Comparison of ENCODE assay signal across 9 cellular contexts in genomic region chr9:13139641-13140171, GRCh38.
DNase-seq lines count a peak whose midpoint lies in the region; ATAC-seq and TF ChIP-seq lines count a peak whose summit lies in the region.
"Had no signal": no experiment of that assay in that cellular context is flagged by ENCODE, and none has a peak within 500 bp of the region (broad histone marks: within the 10 kb centered on the region; RNA-seq: fewer than 3 reads in every experiment).

No MANE protein-coding gene starts in this region.

- peaks cover 0 to 14% (median 5%) of the 10 kb centered on the region in 9 donors for H3K9me3 Mint-ChIP-seq in naive thymus-derived CD8-positive, alpha-beta T cell

- H3K4me1 ChIP-seq in ES-I3 (ENCODE audit: insufficient read depth, low read length) (peaks cover 8% of the 10 kb centered on the region), suprapubic skin (peaks cover 6% of the 10 kb centered on the region)

- H3K4me3 ChIP-seq in fibroblast of villous mesenchyme (ENCODE audit: low read depth, low read length), result peak overlapping the region; percentile 21
- H3K4me3 ChIP-seq in suprapubic skin, result no peak overlapping the region

- 0 out of 2 replicates have a peak overlapping the region, but pooled peaks have one; percentile 11 for H3K9ac ChIP-seq in ES-I3 (ENCODE audit: low read depth, low read length)

- 0 out of 2 replicates have a peak, but pooled peaks cover 3% of the 10 kb centered on the region for H3K36me3 ChIP-seq in ES-I3 (ENCODE audit: insufficient read depth, low read length)
- H3K36me3 ChIP-seq in suprapubic skin, result peaks cover 8% of the 10 kb centered on the region

- intact Hi-C loops in posterior cingulate gyrus (cut with DNase I), result loop anchor here (10.0 kb wide), 1 partner anchor 135 kb away; the partner anchor contains the start of gene MPDZ

- 51% methylated on average over 2 of the region's 2 CpGs for WGBS in suprapubic skin

- no peaks in the 10 kb centered on the region for H3K27me3 Mint-ChIP-seq in naive thymus-derived CD8-positive, alpha-beta T cell

- TF ChIP-seq EP300 in suprapubic skin (IDR thresholded peaks at IDR 0.05), result no peak

- H3K4me1 Mint-ChIP-seq in naive thymus-derived CD8-positive, alpha-beta T cell, result no peaks in the 10 kb centered on the region

- H3K27ac Mint-ChIP-seq in naive thymus-derived CD8-positive, alpha-beta T cell, result no peak overlapping the region

- no peak for TF ChIP-seq POLR2A in suprapubic skin (IDR thresholded peaks at IDR 0.05)

- DNase-seq in SK-MEL-5 (ENCODE audit: low read depth, low spot score) (peak; percentile 81), fibroblast of villous mesenchyme (ENCODE audit: low read depth) (peak; percentile 81), posterior cingulate gyrus (peak in 7 of 10 donors; percentile 12 to 91 (median 49)), suprapubic skin (ENCODE audit: low spot score in 2 of 2) (no peak), HuH-7.5 (ENCODE audit: low spot score) (no peak)
- DNase-seq in naive thymus-derived CD8-positive, alpha-beta T cell, result no peak
- DNase-seq: activated CD8-positive, alpha-beta memory T cell treated with anti-CD3 and anti-CD28 coated beads, Interleukin-2, amount 50 U/mL, for 4 hours had no signal

- no peak for ATAC-seq in naive thymus-derived CD8-positive, alpha-beta T cell
- no peak for ATAC-seq in GM19395 (IDR thresholded peaks at IDR 0.05; ENCODE audit: unreplicated experiment)

- no peaks in the 10 kb centered on the region for H3K36me3 Mint-ChIP-seq in naive thymus-derived CD8-positive, alpha-beta T cell

- no peak for TF ChIP-seq CTCF in fibroblast of villous mesenchyme (IDR thresholded peaks at IDR 0.05; ENCODE audit: insufficient read depth, low read depth, low read length)
- no peak for TF ChIP-seq CTCF in suprapubic skin (IDR thresholded peaks at IDR 0.05)

- no peak overlapping the region for H3K4me3 Mint-ChIP-seq in naive thymus-derived CD8-positive, alpha-beta T cell

- POLR2A ChIA-PET in naive thymus-derived CD8-positive, alpha-beta T cell (lab: Charles Lee), result no interaction called here

- H3K27me3 ChIP-seq in suprapubic skin, result no peaks in the 10 kb centered on the region

- in situ Hi-C loops in SK-MEL-5 (cut with HindIII; ENCODE audit: low pct_unique_long_range_greater_than_20kb, low sequenced_read_pairs), result no loop called here

- H3K27ac ChIP-seq in suprapubic skin, result no peak overlapping the region

- H3K9me3 ChIP-seq in ES-I3 (ENCODE audit: control insufficient read depth, insufficient read depth, low read length) (no peaks in the 10 kb centered on the region), suprapubic skin (no peaks in the 10 kb centered on the region)

Comparison
In these comparisons a context has a peak if more than half of its experiments do, and no peak if none do; other contexts are left out.
1. DNase-seq: peak in SK-MEL-5 (single experiment), fibroblast of villous mesenchyme (single experiment) and posterior cingulate gyrus (7 of 10); none in naive thymus-derived CD8-positive, alpha-beta T cell (0 of 10), suprapubic skin (0 of 2) and HuH-7.5 (single experiment).